8 cellular contexts compared by ENCODE assay signal in genomic region chr15:99729920-99730319, GRCh38. TPM values are rescaled to one million over a fixed set of nuclear protein-coding genes. Genes with fewer than 3 reads are reported as not detected.
A peak's percentile ranks its signal among the peaks of the same experiment; 100 is the strongest.
DNase-seq lines count a peak whose midpoint lies in the region; ATAC-seq and TF ChIP-seq lines count a peak whose summit lies in the region.

No MANE protein-coding gene starts in this region.

- intact Hi-C loops in activated CD4-positive, alpha-beta T cell treated with anti-CD3 and anti-CD28 coated beads, Interleukin-2, amount 10 ng/mL, durations not matched to agents 24 days and 14 days (cut with micrococcal nuclease) = loop anchor here (10.0 kb wide), 1 partner anchor 625 kb away; the partner anchor contains the start of gene SYNM

- POLR2A ChIA-PET in activated CD4-positive, alpha-beta T cell treated with anti-CD3 and anti-CD28 coated beads, Interleukin-2, amount 10 ng/mL, durations not matched to agents 7 days and 5 days (lab: Charles Lee) = no interaction called here

- no peak for ATAC-seq in GM18517 (IDR thresholded peaks at IDR 0.05; ENCODE audit: unreplicated experiment)
- no peak for ATAC-seq in activated CD8-positive, alpha-beta memory T cell treated with anti-CD3 and anti-CD28 coated beads, Interleukin-2, amount 10 ng/mL, durations not matched to agents 7 days and 5 days

- no peak overlapping the region for H3K4me3 Mint-ChIP-seq in activated CD4-positive, alpha-beta T cell treated with anti-CD3 and anti-CD28 coated beads, Interleukin-2, amount 10 ng/mL, durations not matched to agents 7 days and 5 days
- no peak overlapping the region for H3K4me3 Mint-ChIP-seq in activated CD4-positive, alpha-beta T cell treated with anti-CD3 and anti-CD28 coated beads, Interleukin-2, amount 10 ng/mL, durations not matched to agents 24 days and 14 days
- H3K4me3 Mint-ChIP-seq in activated CD8-positive, alpha-beta memory T cell treated with anti-CD3 and anti-CD28 coated beads, Interleukin-2, amount 10 ng/mL, durations not matched to agents 7 days and 5 days = no peak overlapping the region

- no peak overlapping the region for H3K27ac Mint-ChIP-seq in activated CD4-positive, alpha-beta T cell treated with anti-CD3 and anti-CD28 coated beads, Interleukin-2, amount 10 ng/mL, durations not matched to agents 7 days and 5 days
- no peak overlapping the region for H3K27ac Mint-ChIP-seq in activated CD4-positive, alpha-beta T cell treated with anti-CD3 and anti-CD28 coated beads, Interleukin-2, amount 10 ng/mL, durations not matched to agents 24 days and 14 days
- H3K27ac Mint-ChIP-seq in activated CD8-positive, alpha-beta memory T cell treated with anti-CD3 and anti-CD28 coated beads, Interleukin-2, amount 10 ng/mL, durations not matched to agents 7 days and 5 days = no peak overlapping the region

- CTCF ChIA-PET in activated CD4-positive, alpha-beta T cell treated with anti-CD3 and anti-CD28 coated beads, Interleukin-2, amount 10 ng/mL, durations not matched to agents 7 days and 5 days (lab: Charles Lee) = interaction anchor here (2.4 kb wide), 1 partner anchor 13 kb away, joined by 8 read pairs; no protein-coding TSS in a partner anchor
- CTCF ChIA-PET in activated CD8-positive, alpha-beta memory T cell treated with anti-CD3 and anti-CD28 coated beads, Interleukin-2, amount 10 ng/mL, durations not matched to agents 7 days and 5 days (lab: Charles Lee) = interaction anchor here (1.2 to 2.1 kb wide), 4 partner anchors 16 to 457 kb away, joined by 3 to 7 read pairs (median 3); no protein-coding TSS in a partner anchor

- peak; percentile 19 for DNase-seq in activated CD4-positive, alpha-beta T cell treated with anti-CD3 and anti-CD28 coated beads, Interleukin-2, amount 10 ng/mL, durations not matched to agents 7 days and 5 days
- DNase-seq in activated CD4-positive, alpha-beta T cell treated with anti-CD3 and anti-CD28 coated beads, Interleukin-2, amount 10 ng/mL, durations not matched to agents 24 days and 14 days = no peak
- DNase-seq in NCI-H460 (ENCODE audit: extremely low read depth, low read depth) = peak; percentile 24
- peak; percentile 60 for DNase-seq in fibroblast of gingiva (ENCODE audit: low read depth)
- no peak for DNase-seq in retinal pigment epithelial cell (ENCODE audit: low read depth)
- DNase-seq in NOMO-1 treated with DMSO at 0.1 percent for 48 hours (lab: John Stamatoyannopoulos, UW; ENCODE audit: unreplicated experiment) = no peak
- DNase-seq in activated CD8-positive, alpha-beta memory T cell treated with anti-CD3 and anti-CD28 coated beads, Interleukin-2, amount 10 ng/mL, durations not matched to agents 7 days and 5 days = no peak

- H3K9me3 Mint-ChIP-seq in activated CD4-positive, alpha-beta T cell treated with anti-CD3 and anti-CD28 coated beads, Interleukin-2, amount 10 ng/mL, durations not matched to agents 7 days and 5 days = no peaks in the 10 kb centered on the region
- no peaks in the 10 kb centered on the region for H3K9me3 Mint-ChIP-seq in activated CD4-positive, alpha-beta T cell treated with anti-CD3 and anti-CD28 coated beads, Interleukin-2, amount 10 ng/mL, durations not matched to agents 24 days and 14 days
- no peaks in the 10 kb centered on the region for H3K9me3 Mint-ChIP-seq in activated CD8-positive, alpha-beta memory T cell treated with anti-CD3 and anti-CD28 coated beads, Interleukin-2, amount 10 ng/mL, durations not matched to agents 7 days and 5 days (ENCODE audit: low read depth)

- peaks cover 16% of the 10 kb centered on the region for H3K36me3 Mint-ChIP-seq in activated CD4-positive, alpha-beta T cell treated with anti-CD3 and anti-CD28 coated beads, Interleukin-2, amount 10 ng/mL, durations not matched to agents 7 days and 5 days (ENCODE audit: low read depth)
- peaks cover 13% of the 10 kb centered on the region for H3K36me3 Mint-ChIP-seq in activated CD4-positive, alpha-beta T cell treated with anti-CD3 and anti-CD28 coated beads, Interleukin-2, amount 10 ng/mL, durations not matched to agents 24 days and 14 days (ENCODE audit: low read depth)
- H3K36me3 Mint-ChIP-seq in activated CD8-positive, alpha-beta memory T cell treated with anti-CD3 and anti-CD28 coated beads, Interleukin-2, amount 10 ng/mL, durations not matched to agents 7 days and 5 days = peaks cover 1% of the 10 kb centered on the region

- H3K27me3 Mint-ChIP-seq in activated CD4-positive, alpha-beta T cell treated with anti-CD3 and anti-CD28 coated beads, Interleukin-2, amount 10 ng/mL, durations not matched to agents 7 days and 5 days = no peaks in the 10 kb centered on the region
- H3K27me3 Mint-ChIP-seq in activated CD4-positive, alpha-beta T cell treated with anti-CD3 and anti-CD28 coated beads, Interleukin-2, amount 10 ng/mL, durations not matched to agents 24 days and 14 days = no peaks in the 10 kb centered on the region
- H3K27me3 Mint-ChIP-seq in activated CD8-positive, alpha-beta memory T cell treated with anti-CD3 and anti-CD28 coated beads, Interleukin-2, amount 10 ng/mL, durations not matched to agents 7 days and 5 days = no peaks in the 10 kb centered on the region

- H3K4me1 Mint-ChIP-seq in activated CD4-positive, alpha-beta T cell treated with anti-CD3 and anti-CD28 coated beads, Interleukin-2, amount 10 ng/mL, durations not matched to agents 7 days and 5 days = peaks cover 33% of the 10 kb centered on the region
- H3K4me1 Mint-ChIP-seq in activated CD4-positive, alpha-beta T cell treated with anti-CD3 and anti-CD28 coated beads, Interleukin-2, amount 10 ng/mL, durations not matched to agents 24 days and 14 days = peaks cover 23% of the 10 kb centered on the region
- peaks cover 26% of the 10 kb centered on the region for H3K4me1 Mint-ChIP-seq in activated CD8-positive, alpha-beta memory T cell treated with anti-CD3 and anti-CD28 coated beads, Interleukin-2, amount 10 ng/mL, durations not matched to agents 7 days and 5 days

- peak; percentile 50 for TF ChIP-seq CTCF in retinal pigment epithelial cell (conservative IDR thresholded peaks at IDR 0.05; ENCODE audit: low read depth, low read length)

- no peak overlapping the region for H3K4me3 ChIP-seq in retinal pigment epithelial cell (ENCODE audit: low read length)

RNA-seq across cellular contexts. Expression of gene LYSMD4, which starts 3.3 kb away (rescaled TPM):
- total RNA-seq in activated CD4-positive, alpha-beta T cell treated with anti-CD3 and anti-CD28 coated beads, Interleukin-2, amount 10 ng/mL, durations not matched to agents 7 days and 5 days = 10 to 100 TPM; 10.9 to 11.1 TPM
- total RNA-seq in activated CD4-positive, alpha-beta T cell treated with anti-CD3 and anti-CD28 coated beads, Interleukin-2, amount 10 ng/mL, durations not matched to agents 24 days and 14 days = 6.4 and 6.6 TPM in 2 replicates
- total RNA-seq in NCI-H460 (2014; rRNA removed; shearing (Covaris generic)) = 4.5 and 6.0 TPM in 2 replicates
- 15.0 and 16.2 TPM in 2 replicates for polyA plus RNA-seq in NCI-H460 (2014; cell fraction: nucleus; rRNA removed)
- 1 to 10 TPM; 8.3 to 8.5 TPM for total RNA-seq in activated CD8-positive, alpha-beta memory T cell treated with anti-CD3 and anti-CD28 coated beads, Interleukin-2, amount 10 ng/mL, durations not matched to agents 7 days and 5 days

Comparison
In these comparisons a context has a peak if more than half of its experiments do, and no peak if none do; other contexts are left out.
1. DNase-seq: peak in activated CD4-positive, alpha-beta T cell treated with anti-CD3 and anti-CD28 coated beads, Interleukin-2, amount 10 ng/mL, durations not matched to agents 7 days and 5 days (single experiment), NCI-H460 (single experiment) and fibroblast of gingiva (single experiment); none in activated CD4-positive, alpha-beta T cell treated with anti-CD3 and anti-CD28 coated beads, Interleukin-2, amount 10 ng/mL, durations not matched to agents 24 days and 14 days (single experiment), retinal pigment epithelial cell (single experiment), NOMO-1 treated with DMSO at 0.1 percent for 48 hours (single experiment) and activated CD8-positive, alpha-beta memory T cell treated with anti-CD3 and anti-CD28 coated beads, Interleukin-2, amount 10 ng/mL, durations not matched to agents 7 days and 5 days (single experiment).